ENCODE assay signal across 1 cellular context in the genomic region with DNA sequence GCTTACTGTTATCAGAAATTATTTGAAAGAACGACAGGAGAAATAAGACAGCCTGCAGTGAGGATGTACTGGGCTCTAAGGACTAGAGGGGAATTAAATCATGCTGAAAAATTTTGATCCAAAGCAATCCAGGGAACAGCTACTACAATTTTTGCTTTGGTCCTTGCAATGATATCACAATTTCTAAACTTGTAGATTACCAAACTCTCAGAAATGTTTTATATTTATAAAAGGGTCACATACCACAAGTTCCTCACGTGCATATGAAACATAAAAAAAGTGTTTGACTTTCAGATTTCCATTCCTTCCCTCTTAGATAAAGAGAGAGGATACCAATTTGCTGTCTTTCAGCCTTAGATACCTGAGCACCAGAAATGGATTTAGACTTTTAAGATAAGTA.
TF ChIP-seq lines count a peak whose summit lies in the region.

No MANE protein-coding gene starts in this region.

TF ChIP-seq in IMR-90, 13 proteins besides CTCF, POLR2A, EP300 and RAD21:
- no peak for TF ChIP-seq MXI1 (IDR thresholded peaks at IDR 0.05; ENCODE audit: borderline replicate concordance, low read depth, low read length)
- no peak for TF ChIP-seq NFE2L2 (IDR thresholded peaks at IDR 0.05; ENCODE audit: low read depth, low read length)
- peak; percentile 88 for TF ChIP-seq BHLHE40 (IDR thresholded peaks at IDR 0.05; ENCODE audit: low read depth, low read length)
